In genomic region chr4:6041794-6042193, GRCh38 we compare ENCODE assay signal across 22 cellular contexts. TPM values are rescaled to one million over a fixed set of nuclear protein-coding genes. Genes with fewer than 3 reads are reported as not detected.
"Had no signal": no experiment of that assay in that cellular context is flagged by ENCODE, and none has a peak within 500 bp of the region (broad histone marks: within the 10 kb centered on the region; RNA-seq: fewer than 3 reads in every experiment).

No MANE protein-coding gene starts in this region.

- H3K27ac Mint-ChIP-seq: activated naive CD4-positive, alpha-beta T cell treated with anti-CD3 and anti-CD28 coated beads for 36 hours; activated naive CD8-positive, alpha-beta T cell treated with anti-CD3 and anti-CD28 coated beads, Interleukin-2, amount 10 ng/mL, durations not matched to agents 7 days and 5 days; nephron progenitor cell; stimulated activated naive CD8-positive, alpha-beta T cell treated with anti-CD3 and anti-CD28 coated beads, Interleukin-15, Interleukin-2, amounts not matched to agents 100 ng/mL and 50 ng/mL, for 24 hours; T-cell had no signal

- H3K4me3 ChIP-seq: coronary artery, esophagus squamous epithelium, gastrocnemius medialis, tibial artery had no signal

- ATAC-seq: gastrocnemius medialis, left ventricle myocardium superior, right cardiac atrium, T-cell had no signal

- H3K27ac ChIP-seq: coronary artery, esophagus squamous epithelium, gastrocnemius medialis, parathyroid adenoma, tibial artery, WERI-Rb-1 had no signal

- FAIRE-seq: TTC549 had no signal

- DNase-seq: activated CD4-positive, alpha-beta T cell treated with anti-CD3 and anti-CD28 coated beads, Interleukin-2, amount 50 U/mL, for 48 hours; activated CD4-positive, CD25-positive, alpha-beta regulatory T cell treated with anti-CD3 and anti-CD28 coated beads, Interleukin-2, amount 50 U/mL, for 72 hours; activated naive CD4-positive, alpha-beta T cell treated with anti-CD3 and anti-CD28 coated beads for 36 hours; activated naive CD8-positive, alpha-beta T cell treated with anti-CD3 and anti-CD28 coated beads, Interleukin-2, amount 10 ng/mL, durations not matched to agents 7 days and 5 days; amniotic stem cell; esophagus squamous epithelium; gastrocnemius medialis; hippocampal formation; left ventricle myocardium superior; mammary epithelial cell; nephron progenitor cell; stimulated activated CD4-positive, alpha-beta T cell treated with anti-CD3 and anti-CD28 coated beads, Interleukin-4, amount 100 ng/mL, for 24 hours; T-cell; tibial artery; WERI-Rb-1 had no signal

- H3K79me2 ChIP-seq: parathyroid adenoma had no signal

- H3K36me3 Mint-ChIP-seq: activated naive CD8-positive, alpha-beta T cell treated with anti-CD3 and anti-CD28 coated beads, Interleukin-2, amount 10 ng/mL, durations not matched to agents 7 days and 5 days; T-cell had no signal

- H3K9me3 ChIP-seq: esophagus squamous epithelium, gastrocnemius medialis, tibial artery had no signal

- H3K4me3 Mint-ChIP-seq: activated naive CD4-positive, alpha-beta T cell treated with anti-CD3 and anti-CD28 coated beads for 36 hours; activated naive CD8-positive, alpha-beta T cell treated with anti-CD3 and anti-CD28 coated beads, Interleukin-2, amount 10 ng/mL, durations not matched to agents 7 days and 5 days; nephron progenitor cell; stimulated activated naive CD8-positive, alpha-beta T cell treated with anti-CD3 and anti-CD28 coated beads, Interleukin-15, Interleukin-2, amounts not matched to agents 100 ng/mL and 50 ng/mL, for 24 hours; T-cell had no signal

- H3K4me1 ChIP-seq: esophagus squamous epithelium, gastrocnemius medialis, parathyroid adenoma, tibial artery had no signal

- H3K36me3 ChIP-seq: esophagus squamous epithelium, gastrocnemius medialis, tibial artery, WERI-Rb-1 had no signal

- H3K9ac ChIP-seq: parathyroid adenoma had no signal

- H3K9me3 Mint-ChIP-seq: activated naive CD4-positive, alpha-beta T cell treated with anti-CD3 and anti-CD28 coated beads for 36 hours; activated naive CD8-positive, alpha-beta T cell treated with anti-CD3 and anti-CD28 coated beads, Interleukin-2, amount 10 ng/mL, durations not matched to agents 7 days and 5 days; nephron progenitor cell; stimulated activated naive CD8-positive, alpha-beta T cell treated with anti-CD3 and anti-CD28 coated beads, Interleukin-15, Interleukin-2, amounts not matched to agents 100 ng/mL and 50 ng/mL, for 24 hours; T-cell had no signal

- H2AFZ ChIP-seq: parathyroid adenoma had no signal

- H3K4me1 Mint-ChIP-seq: nephron progenitor cell, T-cell had no signal

RNA-seq across cellular contexts. Expression of gene C4orf50, which starts 23.6 kb away (rescaled TPM):
- total RNA-seq: activated naive CD4-positive, alpha-beta T cell treated with anti-CD3 and anti-CD28 coated beads for 36 hours; bronchial epithelial cell; mammary epithelial cell; pulmonary artery endothelial cell had no signal
- polyA plus RNA-seq: mammary epithelial cell had no signal
